In the genomic region with DNA sequence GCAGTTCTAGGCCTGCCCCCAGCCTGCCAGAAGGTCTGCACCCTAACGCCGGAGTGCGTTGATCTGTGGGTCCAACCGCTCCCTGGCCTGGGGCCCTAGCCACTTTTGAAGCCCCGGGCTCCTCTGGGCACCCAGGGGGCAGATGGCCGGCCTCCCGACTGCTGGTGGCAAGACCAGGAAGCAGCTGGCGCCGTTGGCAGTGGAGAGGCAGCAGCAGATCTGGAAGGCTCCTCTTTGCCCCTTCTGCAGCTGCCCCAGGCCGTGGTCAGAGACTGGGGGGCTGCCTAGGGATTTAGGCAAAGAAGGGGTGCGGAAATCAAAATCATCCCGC, we compare ENCODE assay signal across 9 cellular contexts. TPM values are rescaled to one million over a fixed set of nuclear protein-coding genes. Genes with fewer than 3 reads are reported as not detected.
DNase-seq lines count a peak whose midpoint lies in the region; ATAC-seq and TF ChIP-seq lines count a peak whose summit lies in the region.
"Had no signal": no experiment of that assay in that cellular context is flagged by ENCODE, and none has a peak within 500 bp of the region (broad histone marks: within the 10 kb centered on the region; RNA-seq: fewer than 3 reads in every experiment).

No MANE protein-coding gene starts in this region.

- intact Hi-C loops in dendritic cell treated with granulocyte-macrophage colony-stimulating factor and Interleukin-4, amounts not matched to agents 40 ng/mL and 50 ng/mL, for 4 days (cut with micrococcal nuclease) = no loop called here

- no peaks in the 10 kb centered on the region for H4K20me1 ChIP-seq in H9 (ENCODE audit: control insufficient read depth, insufficient read depth, insufficient read length)

- no peak overlapping the region for H2BK15ac ChIP-seq in H9 (ENCODE audit: low read depth, low read length)

- peaks cover 8 to 40% (median 27%) of the 10 kb centered on the region in 3 experiments; a peak in 6 of 7 replicates for H3K36me3 Mint-ChIP-seq in H9 (ENCODE audit: insufficient read depth in 1 of 3, low read depth in 3 of 3)
- H3K36me3 Mint-ChIP-seq in dendritic cell treated with granulocyte-macrophage colony-stimulating factor and Interleukin-4, amounts not matched to agents 40 ng/mL and 50 ng/mL, for 4 days (ENCODE audit: low read depth) = peaks cover 14% of the 10 kb centered on the region
- H3K36me3 Mint-ChIP-seq in naive thymus-derived CD8-positive, alpha-beta T cell = peaks cover 0 to 23% (median 1%) of the 10 kb centered on the region in 3 donors

- no peak overlapping the region for H2BK20ac ChIP-seq in H9 (ENCODE audit: low read depth, low read length, poor library complexity, severe bottlenecking)

- H3K9me3 ChIP-seq in H9 (ENCODE audit: control insufficient read depth, low read depth, low read length) = no peaks in the 10 kb centered on the region

- H3K27me3 Mint-ChIP-seq in H9 (ENCODE audit: low read depth) = peaks cover 16% of the 10 kb centered on the region
- H3K27me3 Mint-ChIP-seq in dendritic cell treated with granulocyte-macrophage colony-stimulating factor and Interleukin-4, amounts not matched to agents 40 ng/mL and 50 ng/mL, for 4 days = peaks cover 60% of the 10 kb centered on the region
- H3K27me3 Mint-ChIP-seq in naive thymus-derived CD8-positive, alpha-beta T cell = peaks cover 1 to 27% (median 12%) of the 10 kb centered on the region in 5 donors

- peak overlapping the region; percentile 59 for H3K4me2 ChIP-seq in H9 (ENCODE audit: insufficient read depth, insufficient read length, low read length)

- WGBS in H9 (ENCODE audit: extremely low coverage, insufficient read length, low lambda C conversion rate) = no CpG with 5 or more reads among the region's 12 CpGs

- no peak for TF ChIP-seq CTCF in AG10803 (conservative IDR thresholded peaks at IDR 0.05; ENCODE audit: low read length)
- TF ChIP-seq CTCF in H9 (conservative IDR thresholded peaks at IDR 0.05) = no peak

- H4K8ac ChIP-seq in H9 (replicated peaks; ENCODE audit: insufficient read length, low read depth, low read length) = no peak overlapping the region

- H4K91ac ChIP-seq in H9 (ENCODE audit: insufficient read length, low read depth, low read length) = no peak overlapping the region

- no peak overlapping the region for H3K9ac ChIP-seq in H9 (ENCODE audit: extremely low read depth, insufficient read length, low read length)

- H3K27ac ChIP-seq in H9 (ENCODE audit: insufficient read length, low read depth, low read length) = no peak overlapping the region

- H3K23me2 ChIP-seq in H9 (ENCODE audit: insufficient read length, low read depth, low read length, poor library complexity, severe bottlenecking) = peaks cover 14% of the 10 kb centered on the region

- peak overlapping the region; percentile 77 to 81 for H3K4me3 Mint-ChIP-seq in H9
- peak overlapping the region; percentile 69 for H3K4me3 Mint-ChIP-seq in dendritic cell treated with granulocyte-macrophage colony-stimulating factor and Interleukin-4, amounts not matched to agents 40 ng/mL and 50 ng/mL, for 4 days
- peak overlapping the region in 9 of 10 donors; percentile 19 to 83 (median 64) for H3K4me3 Mint-ChIP-seq in naive thymus-derived CD8-positive, alpha-beta T cell

- H3K4me1 Mint-ChIP-seq in H9 = peaks cover 28 to 35% of the 10 kb centered on the region in 2 experiments
- H3K4me1 Mint-ChIP-seq in dendritic cell treated with granulocyte-macrophage colony-stimulating factor and Interleukin-4, amounts not matched to agents 40 ng/mL and 50 ng/mL, for 4 days (ENCODE audit: low read depth) = peaks cover 43% of the 10 kb centered on the region
- peaks cover 24 to 47% (median 43%) of the 10 kb centered on the region in 4 donors for H3K4me1 Mint-ChIP-seq in naive thymus-derived CD8-positive, alpha-beta T cell

- no peak overlapping the region for H2AFZ ChIP-seq in H9 (ENCODE audit: low read length)

- no peak overlapping the region for H2BK5ac ChIP-seq in H9 (ENCODE audit: insufficient read length, low read length)

- no peak overlapping the region for H2BK120ac ChIP-seq in H9 (ENCODE audit: low read depth, low read length, poor library complexity, severe bottlenecking)

- no peak overlapping the region for H3K56ac ChIP-seq in H9 (ENCODE audit: insufficient read length, low read depth, low read length)

- ATAC-seq in naive thymus-derived CD8-positive, alpha-beta T cell = no peak
- ATAC-seq in GM21723 (IDR thresholded peaks at IDR 0.05; ENCODE audit: unreplicated experiment) (no peak), GM18502 (IDR thresholded peaks at IDR 0.05; ENCODE audit: poor library complexity, unreplicated experiment) (no peak), GM18505 (IDR thresholded peaks at IDR 0.05; ENCODE audit: unreplicated experiment) (no peak), HG03280 (IDR thresholded peaks at IDR 0.05; ENCODE audit: unreplicated experiment) (no peak)

- H3K4me3 ChIP-seq in AG10803 (ENCODE audit: low read length) = peak overlapping the region; percentile 62

- H3T11ph ChIP-seq in H9 (ENCODE audit: low read length) = no peak overlapping the region

- TF ChIP-seq POLR2A in GM18505 (IDR thresholded peaks at IDR 0.05; ENCODE audit: borderline replicate concordance, extremely low read depth, insufficient read depth, insufficient read length) = no peak

- H3K79me2 ChIP-seq in H9 (ENCODE audit: insufficient read depth, low read length) = no peaks in the 10 kb centered on the region

- H4K5ac ChIP-seq in H9 (ENCODE audit: insufficient read length, low read depth, low read length) = no peak overlapping the region

- no peak overlapping the region for H3K4ac ChIP-seq in H9 (ENCODE audit: low read depth, low read length)

- peaks cover 3% of the 10 kb centered on the region; the same call in 1 of the 2 replicates for H3K27me3 ChIP-seq in H9 (ENCODE audit: insufficient read depth, low read length)

- POLR2A ChIA-PET in naive thymus-derived CD8-positive, alpha-beta T cell (lab: Charles Lee) = interaction anchor here (0.8 to 1.2 kb wide), 2 partner anchors 39 to 66 kb away, joined by 3 read pairs; partner anchors contain the start of genes CYB561A3 and TMEM138

- no peak overlapping the region for H3K18ac ChIP-seq in H9 (ENCODE audit: insufficient read length, low read depth, low read length)

- no peak overlapping the region for H3K27ac Mint-ChIP-seq in H9
- H3K27ac Mint-ChIP-seq in dendritic cell treated with granulocyte-macrophage colony-stimulating factor and Interleukin-4, amounts not matched to agents 40 ng/mL and 50 ng/mL, for 4 days = no peak overlapping the region
- no peak overlapping the region for H3K27ac Mint-ChIP-seq in naive thymus-derived CD8-positive, alpha-beta T cell

- H2BK12ac ChIP-seq in H9 (ENCODE audit: insufficient read length, low read depth, low read length) = no peak overlapping the region

- H3K14ac ChIP-seq in H9 (ENCODE audit: insufficient read depth, low read length) = 0 out of 2 replicates have a peak overlapping the region, but pooled peaks have one; percentile 58

- H2AK5ac ChIP-seq in H9 (ENCODE audit: insufficient read length, low read length) = no peak overlapping the region

- DNase-seq in AG10803 (ENCODE audit: low read depth) = no peak
- DNase-seq in H9 = no peak
- no peak for DNase-seq in naive thymus-derived CD8-positive, alpha-beta T cell
- DNase-seq: DMS79 treated with DMSO at 0.1 percent for 48 hours had no signal

- no peak overlapping the region for H3K23ac ChIP-seq in H9 (ENCODE audit: insufficient read length, low read depth, low read length)

- no peaks in the 10 kb centered on the region for H3K9me3 Mint-ChIP-seq in H9
- H3K9me3 Mint-ChIP-seq in dendritic cell treated with granulocyte-macrophage colony-stimulating factor and Interleukin-4, amounts not matched to agents 40 ng/mL and 50 ng/mL, for 4 days = no peaks in the 10 kb centered on the region
- H3K9me3 Mint-ChIP-seq in naive thymus-derived CD8-positive, alpha-beta T cell = no peaks in the 10 kb centered on the region

- H3K4me1 ChIP-seq in H9 (ENCODE audit: insufficient read depth, low read length) = no peaks in the 10 kb centered on the region

- H3K79me1 ChIP-seq in H9 (ENCODE audit: insufficient read depth, low read depth, low read length, poor library complexity, severe bottlenecking) = no peaks in the 10 kb centered on the region

RNA-seq across cellular contexts. Expression of gene VWCE, which starts 0.4 kb away (rescaled TPM):
- total RNA-seq in H9 (2021) = 18.7 and 20.6 TPM in 2 replicates
- under 1 TPM; 0.94 to 0.99 TPM for total RNA-seq in naive thymus-derived CD8-positive, alpha-beta T cell
- polyA plus RNA-seq in naive thymus-derived CD8-positive, alpha-beta T cell = not detected

RNA-seq across cellular contexts. Expression of gene DDB1, which starts 37.3 kb away (rescaled TPM):
- 294 and 297 TPM in 2 replicates for total RNA-seq in H9 (2021)
- total RNA-seq in naive thymus-derived CD8-positive, alpha-beta T cell = 100 to 1,000 TPM; 181 to 184 TPM
- 100 to 1,000 TPM; 105 to 125 (median 124) TPM for polyA plus RNA-seq in naive thymus-derived CD8-positive, alpha-beta T cell

RNA-seq across cellular contexts. Expression of gene TKFC, which starts 37.5 kb away (rescaled TPM):
- total RNA-seq in H9 (2021) = 59.0 and 65.0 TPM in 2 replicates
- total RNA-seq in naive thymus-derived CD8-positive, alpha-beta T cell = 10 to 100 TPM; 34.3 to 36.1 TPM
- 10 to 100 TPM; 18.3 to 25.3 (median 18.4) TPM for polyA plus RNA-seq in naive thymus-derived CD8-positive, alpha-beta T cell

RNA-seq across cellular contexts. Expression of gene PGA5, which starts 54.6 kb away (rescaled TPM):
- total RNA-seq in H9 (2021) = 0.33 TPM in 1 of 2 replicates, not detected in the other
- not detected for total RNA-seq in naive thymus-derived CD8-positive, alpha-beta T cell
- polyA plus RNA-seq in naive thymus-derived CD8-positive, alpha-beta T cell = not detected
